Comparison of ENCODE assay signal across 8 cellular contexts in genomic region chr19:2289714-2290435, GRCh38. TPM values are rescaled to one million over a fixed set of nuclear protein-coding genes. Genes with fewer than 3 reads are reported as not detected.
DNase-seq lines count a peak whose midpoint lies in the region; ATAC-seq, FAIRE-seq and TF ChIP-seq lines count a peak whose summit lies in the region.

No MANE protein-coding gene starts in this region.

- WGBS in testis, 2 donors, result 3 to 9% methylated on average over 14 to 32 of the region's 74 CpGs

- CTCF ChIA-PET in activated naive CD4-positive, alpha-beta T cell treated with anti-CD3 and anti-CD28 coated beads, Interleukin-2, amount 10 ng/mL, durations not matched to agents 7 days and 5 days (lab: Charles Lee), result interaction anchor here (1.4 to 1.8 kb wide), 3 partner anchors 28 to 103 kb away, joined by 3 to 4 read pairs (median 4); partner anchors contain the start of gene PLEKHJ1

- peak overlapping the region; percentile 92 for H3K4me3 Mint-ChIP-seq in activated naive CD4-positive, alpha-beta T cell treated with anti-CD3 and anti-CD28 coated beads, Interleukin-2, amount 10 ng/mL, durations not matched to agents 7 days and 5 days

- intact Hi-C loops in testis (cut with DNase I; ENCODE audit: low total_unique reads), result no loop called here

- H3K27me3 ChIP-seq in layer of hippocampus (ENCODE audit: control insufficient read depth, insufficient read depth, low read length) (peaks cover 13% of the 10 kb centered on the region), testis (no peaks in the 10 kb centered on the region)

- peak overlapping the region; percentile 18 to 47 for H3K4me3 ChIP-seq in testis

- FAIRE-seq in GM18507 (lab: Jason Lieb, UNC), result peak; percentile 95

- DNase-seq in GM18507 (ENCODE audit: extremely low spot score, insufficient read length, low read depth) (peak; percentile 72), NOMO-1 treated with DMSO at 0.1 percent for 48 hours (lab: John Stamatoyannopoulos, UW; ENCODE audit: unreplicated experiment) (peak; percentile 95), testis (no peak), RKO (ENCODE audit: low spot score) (no peak), NCI-H187 (lab: John Stamatoyannopoulos, UW) (no peak)
- peak; percentile 86 for DNase-seq in activated naive CD4-positive, alpha-beta T cell treated with anti-CD3 and anti-CD28 coated beads, Interleukin-2, amount 10 ng/mL, durations not matched to agents 7 days and 5 days

- H3K27ac ChIP-seq in layer of hippocampus (ENCODE audit: low read depth, low read length), result peak overlapping the region; percentile 77
- H3K27ac ChIP-seq in testis, result peak overlapping the region in 1 of 2 donors; percentile 39

- no peaks in the 10 kb centered on the region for H3K9me3 ChIP-seq in testis

- no peaks in the 10 kb centered on the region for H3K36me3 ChIP-seq in testis (ENCODE audit: low read depth, missing control alignments)

- peaks cover 40% of the 10 kb centered on the region for H3K4me1 Mint-ChIP-seq in activated naive CD4-positive, alpha-beta T cell treated with anti-CD3 and anti-CD28 coated beads, Interleukin-2, amount 10 ng/mL, durations not matched to agents 7 days and 5 days

- peaks cover 10% of the 10 kb centered on the region for H3K4me1 ChIP-seq in testis

- no peaks in the 10 kb centered on the region for H3K9me3 Mint-ChIP-seq in activated naive CD4-positive, alpha-beta T cell treated with anti-CD3 and anti-CD28 coated beads, Interleukin-2, amount 10 ng/mL, durations not matched to agents 7 days and 5 days

- H3K27me3 Mint-ChIP-seq in activated naive CD4-positive, alpha-beta T cell treated with anti-CD3 and anti-CD28 coated beads, Interleukin-2, amount 10 ng/mL, durations not matched to agents 7 days and 5 days, result peaks cover 40% of the 10 kb centered on the region

- H3K27ac Mint-ChIP-seq in activated naive CD4-positive, alpha-beta T cell treated with anti-CD3 and anti-CD28 coated beads, Interleukin-2, amount 10 ng/mL, durations not matched to agents 7 days and 5 days, result peak overlapping the region; percentile 99

- no peak for ATAC-seq in GM18907 (IDR thresholded peaks at IDR 0.05; ENCODE audit: unreplicated experiment)

- H3K36me3 Mint-ChIP-seq in activated naive CD4-positive, alpha-beta T cell treated with anti-CD3 and anti-CD28 coated beads, Interleukin-2, amount 10 ng/mL, durations not matched to agents 7 days and 5 days, result peaks cover 20% of the 10 kb centered on the region

- no peak for TF ChIP-seq POLR2A in testis (IDR thresholded peaks at IDR 0.05)

- TF ChIP-seq CTCF in testis (IDR thresholded peaks at IDR 0.05), result no peak

RNA-seq across cellular contexts. Expression of gene PEAK3, which starts 7.9 kb away (rescaled TPM):
- total RNA-seq in testis, result under 1 TPM; 0.37 to 0.55 TPM
- 0.16 TPM for polyA plus RNA-seq in testis (ENCODE audit: insufficient read depth, low read depth, low replicate concordance)

RNA-seq across cellular contexts. Expression of gene LINGO3, which starts 18.1 kb away (rescaled TPM):
- 1 to 10 TPM; 2.1 to 3.5 TPM for total RNA-seq in testis
- polyA plus RNA-seq in testis (ENCODE audit: insufficient read depth, low read depth, low replicate concordance), result 0.45 TPM

RNA-seq across cellular contexts. Expression of gene JSRP1, which starts 33.7 kb away (rescaled TPM):
- 1 to 10 TPM; 2.2 to 2.6 TPM for total RNA-seq in testis
- 4.6 TPM for polyA plus RNA-seq in testis (ENCODE audit: insufficient read depth, low read depth, low replicate concordance)

RNA-seq across cellular contexts. Expression of gene LSM7, which starts 38.5 kb away (rescaled TPM):
- 100 to 1,000 TPM; 163 to 179 TPM for total RNA-seq in testis
- 80.7 TPM for polyA plus RNA-seq in testis (ENCODE audit: insufficient read depth, low read depth, low replicate concordance)

RNA-seq across cellular contexts. Expression of gene SPPL2B, which starts 38.6 kb away (rescaled TPM):
- 100 to 1,000 TPM; 158 to 215 TPM for total RNA-seq in testis
- 132 TPM for polyA plus RNA-seq in testis (ENCODE audit: insufficient read depth, low read depth, low replicate concordance)

Comparison
In these comparisons a context has a peak if more than half of its experiments do, and no peak if none do; other contexts are left out.
1. DNase-seq: peak in GM18507 (single experiment), NOMO-1 treated with DMSO at 0.1 percent for 48 hours (single experiment) and activated naive CD4-positive, alpha-beta T cell treated with anti-CD3 and anti-CD28 coated beads, Interleukin-2, amount 10 ng/mL, durations not matched to agents 7 days and 5 days (single experiment); none in testis (single experiment), RKO (single experiment) and NCI-H187 (0 of 2).